Comparison of ENCODE assay signal across 8 cellular contexts in genomic region chr2:72824224-72824842, GRCh38. TPM values are rescaled to one million over a fixed set of nuclear protein-coding genes. Genes with fewer than 3 reads are reported as not detected.
DNase-seq lines count a peak whose midpoint lies in the region; ATAC-seq lines count a peak whose summit lies in the region.
"Had no signal": no experiment of that assay in that cellular context is flagged by ENCODE, and none has a peak within 500 bp of the region (broad histone marks: within the 10 kb centered on the region; RNA-seq: fewer than 3 reads in every experiment).

No MANE protein-coding gene starts in this region.

- no peaks in the 10 kb centered on the region for H3K27me3 ChIP-seq in H7 (ENCODE audit: control insufficient read depth, insufficient read depth, low read length)
- no peaks in the 10 kb centered on the region for H3K27me3 ChIP-seq in SJCRH30
- no peaks in the 10 kb centered on the region for H3K27me3 ChIP-seq in Karpas-422 (ENCODE audit: low read length)

- H3K79me2 ChIP-seq in Karpas-422 (ENCODE audit: low read length): no peaks in the 10 kb centered on the region

- peak overlapping the region; percentile 89; the same call in 1 of the 2 replicates for H3K4me3 ChIP-seq in H7 (ENCODE audit: insufficient read depth, low read depth, low read length)
- H3K4me3 ChIP-seq in SJCRH30: peak overlapping the region; percentile 91
- H3K4me3 ChIP-seq in Karpas-422 (ENCODE audit: low read length): no peak overlapping the region

- peak; percentile 39 for ATAC-seq in esophagus mucosa
- ATAC-seq in HG03469 (IDR thresholded peaks at IDR 0.05; ENCODE audit: unreplicated experiment): no peak
- ATAC-seq in HG02938 (IDR thresholded peaks at IDR 0.05; ENCODE audit: unreplicated experiment): no peak

- no peak overlapping the region for H3K27ac ChIP-seq in SJCRH30
- H3K27ac ChIP-seq in Karpas-422 (ENCODE audit: low read length): no peak overlapping the region

- H3K4me2 ChIP-seq in Karpas-422 (ENCODE audit: low read depth, low read length, poor library complexity, severe bottlenecking): no peak overlapping the region

- DNase-seq in H7: no peak
- peak in 1 of 2 experiments; percentile 4 for DNase-seq in SJCRH30
- DNase-seq in renal cortical epithelial cell (ENCODE audit: low read depth): peak; percentile 60
- DNase-seq in Karpas-422: no peak
- DNase-seq: NCI-H1436 had no signal

- no peak overlapping the region for H3K9ac ChIP-seq in Karpas-422 (ENCODE audit: low read length)

- H2AFZ ChIP-seq in Karpas-422 (ENCODE audit: low read length): no peak overlapping the region

- no peaks in the 10 kb centered on the region for H3K9me2 ChIP-seq in Karpas-422 (replicated peaks; ENCODE audit: insufficient read depth, low read length)

- H3K36me3 ChIP-seq in H7 (replicated peaks; ENCODE audit: control insufficient read depth, insufficient read depth, low read length) (no peaks in the 10 kb centered on the region), SJCRH30 (no peaks in the 10 kb centered on the region), Karpas-422 (ENCODE audit: insufficient read depth, low read length) (no peaks in the 10 kb centered on the region)

- peaks cover 15% of the 10 kb centered on the region for H3K4me1 ChIP-seq in SJCRH30
- no peaks in the 10 kb centered on the region for H3K4me1 ChIP-seq in Karpas-422 (ENCODE audit: low read length)

- H4K20me1 ChIP-seq in Karpas-422 (ENCODE audit: insufficient read depth, low read depth, low read length): no peaks in the 10 kb centered on the region

- H3K9me3 ChIP-seq in SJCRH30 (replicated peaks) (peaks cover 5% of the 10 kb centered on the region; the same call in 1 of the 2 replicates), Karpas-422 (ENCODE audit: low read length) (no peaks in the 10 kb centered on the region)

RNA-seq across cellular contexts. Expression of gene EXOC6B, which starts 1.5 kb away (rescaled TPM):
- total RNA-seq in H7 (2014; rRNA removed; shearing (Covaris generic)): 20.5 and 25.3 TPM in 2 replicates
- 24.2 and 24.8 TPM in 2 replicates for total RNA-seq in SJCRH30 (2014; rRNA removed; shearing (Covaris generic))
- total RNA-seq in esophagus mucosa: 31.6 TPM
- 18.4 and 56.0 TPM in 2 replicates for total RNA-seq in renal cortical epithelial cell
- not detected in 2 replicates for total RNA-seq in Karpas-422 (2014; rRNA removed; shearing (Covaris generic); ENCODE audit: low replicate concordance)

Comparison
In these comparisons a context has a peak if more than half of its experiments do, and no peak if none do; other contexts are left out.
1. RNA of gene EXOC6B, which starts 1.5 kb away (total RNA-seq): 18.4 to 56.0 TPM in renal cortical epithelial cell, 31.6 TPM in esophagus mucosa (single experiment), 24.2 to 24.8 TPM in SJCRH30 and 20.5 to 25.3 TPM in H7; not detected in Karpas-422; every median in the first group is over 10 times any median in the second.